Comparison of ENCODE assay signal across 11 cellular contexts in the genomic region with DNA sequence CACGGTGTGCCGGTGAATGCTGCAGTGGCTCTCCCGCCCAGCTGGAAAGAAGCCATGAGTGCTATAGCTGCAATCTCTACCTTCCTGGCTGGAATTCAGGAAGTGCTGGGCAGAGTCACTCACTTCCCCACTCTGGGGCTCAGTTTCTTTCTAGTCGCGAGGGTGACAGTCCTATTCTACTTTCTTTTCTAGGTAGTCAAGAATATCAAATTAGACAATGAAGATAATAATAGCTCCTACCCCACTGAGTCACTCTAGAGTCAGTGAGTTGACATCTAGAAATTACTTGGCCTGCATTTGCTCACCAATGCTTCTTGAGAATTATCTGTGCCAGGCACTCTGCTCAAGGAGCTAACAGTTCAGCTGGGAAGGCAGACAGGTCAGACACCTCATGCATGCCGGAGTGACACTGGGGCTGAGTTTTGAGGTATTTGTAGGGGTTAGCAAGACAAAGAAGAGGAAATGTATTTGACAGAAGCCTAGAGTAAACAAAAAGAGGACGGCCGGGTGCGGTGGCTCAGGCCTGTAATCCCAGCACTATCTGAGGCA. TPM values are rescaled to one million over a fixed set of nuclear protein-coding genes. Genes with fewer than 3 reads are reported as not detected.
A peak's percentile ranks its signal among the peaks of the same experiment; 100 is the strongest.
DNase-seq lines count a peak whose midpoint lies in the region; ATAC-seq and TF ChIP-seq lines count a peak whose summit lies in the region.
"Had no signal": no experiment of that assay in that cellular context is flagged by ENCODE, and none has a peak within 500 bp of the region (broad histone marks: within the 10 kb centered on the region; RNA-seq: fewer than 3 reads in every experiment).

No MANE protein-coding gene starts in this region.

- H3K9ac ChIP-seq in endodermal cell (ENCODE audit: extremely low read depth, low read length, poor library complexity, severe bottlenecking) (no peak overlapping the region), skeletal muscle tissue (ENCODE audit: low read depth in 1 of 3, low read length in 3 of 3) (peak overlapping the region in 2 of 3 donors; percentile 41 to 50)

- H3K9me3 Mint-ChIP-seq in activated T-cell treated with anti-CD3 and anti-CD28 coated beads, Interleukin-2, amount 50 U/mL, for 4 hours: no peaks in the 10 kb centered on the region
- H3K9me3 Mint-ChIP-seq in endodermal cell: no peaks in the 10 kb centered on the region

- H3K4me3 Mint-ChIP-seq in activated T-cell treated with anti-CD3 and anti-CD28 coated beads, Interleukin-2, amount 50 U/mL, for 4 hours: peak overlapping the region; percentile 75
- no peak overlapping the region for H3K4me3 Mint-ChIP-seq in endodermal cell

- no peak for ATAC-seq in activated T-cell treated with anti-CD3 and anti-CD28 coated beads, Interleukin-2, amount 50 U/mL, for 4 hours
- no peak for ATAC-seq in heart left ventricle
- ATAC-seq: pancreas had no signal

- 90 to 96% methylated on average over 7 to 9 of the region's 9 CpGs for WGBS in endodermal cell (ENCODE audit: insufficient coverage in 1 of 2, insufficient read length in 1 of 2), 2 experiments
- 56 to 67% (median 58%) methylated on average over 8 to 9 of the region's 9 CpGs for WGBS in heart left ventricle, 4 donors

- H3K9me3 ChIP-seq in endodermal cell (ENCODE audit: control insufficient read depth, low read length) (no peaks in the 10 kb centered on the region), skeletal muscle tissue (ENCODE audit: control insufficient read depth in 3 of 3, low read length in 3 of 3) (no peaks in the 10 kb centered on the region), heart left ventricle (no peaks in the 10 kb centered on the region)
- H3K9me3 ChIP-seq: esophagus muscularis mucosa, pancreas, upper lobe of left lung had no signal

- POLR2A ChIA-PET in RWPE1 (lab: Yijun Ruan, JAX; ENCODE audit: low non-redundant PET): no interaction called here

- H3K4me1 Mint-ChIP-seq in activated T-cell treated with anti-CD3 and anti-CD28 coated beads, Interleukin-2, amount 50 U/mL, for 4 hours (ENCODE audit: low read depth): peaks cover 61% of the 10 kb centered on the region
- peaks cover 6% of the 10 kb centered on the region for H3K4me1 Mint-ChIP-seq in endodermal cell

- H3K36me3 ChIP-seq in endodermal cell (ENCODE audit: control insufficient read depth, insufficient read depth, low read length): peaks cover 41% of the 10 kb centered on the region
- H3K36me3 ChIP-seq in skeletal muscle tissue (ENCODE audit: control insufficient read depth in 3 of 3, insufficient read depth in 3 of 3, low read length in 3 of 3): no peaks in the 10 kb centered on the region
- no peaks in the 10 kb centered on the region for H3K36me3 ChIP-seq in heart left ventricle
- H3K36me3 ChIP-seq: esophagus muscularis mucosa, pancreas, upper lobe of left lung had no signal

- H3K27ac Mint-ChIP-seq in endodermal cell: peak overlapping the region; percentile 50

- TF ChIP-seq CTCF in RWPE1 (conservative IDR thresholded peaks at IDR 0.05; ENCODE audit: low read depth): no peak
- TF ChIP-seq CTCF in endodermal cell (conservative IDR thresholded peaks at IDR 0.05): no peak
- no peak for TF ChIP-seq CTCF in heart left ventricle (IDR thresholded peaks at IDR 0.05)

- peaks cover 2% of the 10 kb centered on the region for H3K36me3 Mint-ChIP-seq in activated T-cell treated with anti-CD3 and anti-CD28 coated beads, Interleukin-2, amount 50 U/mL, for 4 hours (ENCODE audit: insufficient read depth)
- peaks cover 54% of the 10 kb centered on the region for H3K36me3 Mint-ChIP-seq in endodermal cell (ENCODE audit: low read depth)

- H3K27ac ChIP-seq in RWPE1 (peak overlapping the region; percentile 59), endodermal cell (ENCODE audit: low read depth, low read length) (no peak overlapping the region), skeletal muscle tissue (ENCODE audit: low read depth, low read length) (peak overlapping the region; percentile 33), heart left ventricle (no peak overlapping the region)
- H3K27ac ChIP-seq: esophagus muscularis mucosa, pancreas, upper lobe of left lung had no signal

- H3K4me3 ChIP-seq in endodermal cell (ENCODE audit: low read length) (no peak overlapping the region), skeletal muscle tissue (ENCODE audit: low read length in 3 of 3) (no peak overlapping the region), heart left ventricle (no peak overlapping the region)
- H3K4me3 ChIP-seq: esophagus muscularis mucosa, pancreas, upper lobe of left lung had no signal

- no peak for DNase-seq in activated T-cell treated with anti-CD3 and anti-CD28 coated beads, Interleukin-2, amount 50 U/mL, for 4 hours
- DNase-seq in activated T-cell treated with anti-CD3 and anti-CD28 coated beads for 4 hours (no peak), RWPE1 (ENCODE audit: low spot score) (no peak), endodermal cell (no peak), inferior parietal cortex (ENCODE audit: extremely low spot score) (no peak), NAMALWA (ENCODE audit: low spot score) (no peak), heart left ventricle (no peak)
- DNase-seq: pancreas, upper lobe of left lung had no signal

- intact Hi-C loops in heart left ventricle (cut with DNase I): loop anchor here in 3 of 10 donors (2.0 to 5.0 kb wide), 3 partner anchors 121 to 247 kb away; no protein-coding TSS in a partner anchor

- no peaks in the 10 kb centered on the region for H3K27me3 ChIP-seq in endodermal cell (ENCODE audit: control insufficient read depth, insufficient read depth, low read length, poor library complexity, severe bottlenecking)
- H3K27me3 ChIP-seq in skeletal muscle tissue (ENCODE audit: control insufficient read depth in 3 of 3, insufficient read depth in 3 of 3, low read length in 3 of 3): peaks cover 0 to 4% (median 0%) of the 10 kb centered on the region in 3 donors
- no peaks in the 10 kb centered on the region for H3K27me3 ChIP-seq in heart left ventricle
- H3K27me3 ChIP-seq: pancreas, upper lobe of left lung had no signal

- CTCF ChIA-PET in RWPE1 (lab: Yijun Ruan, JAX): interaction anchor here (1.8 kb wide), 1 partner anchor 247 kb away, joined by 8 read pairs; no protein-coding TSS in a partner anchor

- H3K4me1 ChIP-seq in endodermal cell (ENCODE audit: control insufficient read depth, insufficient read depth, low read length) (no peaks in the 10 kb centered on the region), skeletal muscle tissue (ENCODE audit: control insufficient read depth in 3 of 3, insufficient read depth in 3 of 3, low read length in 3 of 3) (peaks cover 26 to 36% (median 31%) of the 10 kb centered on the region in 3 donors), heart left ventricle (peaks cover 0 to 53% (median 17%) of the 10 kb centered on the region in 12 donors)

- H3K27me3 Mint-ChIP-seq in activated T-cell treated with anti-CD3 and anti-CD28 coated beads, Interleukin-2, amount 50 U/mL, for 4 hours (ENCODE audit: low read depth): no peaks in the 10 kb centered on the region
- no peaks in the 10 kb centered on the region for H3K27me3 Mint-ChIP-seq in endodermal cell (ENCODE audit: insufficient read depth)

- TF ChIP-seq POLR2A in heart left ventricle (IDR thresholded peaks at IDR 0.05): no peak

RNA-seq across cellular contexts. Expression of gene CENPM, which starts 3.2 kb away (rescaled TPM):
- total RNA-seq in activated T-cell treated with anti-CD3 and anti-CD28 coated beads, Interleukin-2, amount 50 U/mL, for 4 hours: 10 to 100 TPM; 40.7 to 52.2 (median 48.5) TPM
- total RNA-seq in endodermal cell: 10 to 100 TPM; 28.5 to 43.1 TPM
- 32.1 TPM for polyA plus RNA-seq in endodermal cell (2013, experiment 1 of 2)
- 32.0 TPM for polyA plus RNA-seq in endodermal cell (2013, experiment 2 of 2)
- total RNA-seq in skeletal muscle tissue: 5.7 TPM
- 1 to 10 TPM in 2 of 9 donors, under 1 TPM in 3, not detected in 4; 0.21 to 6.9 (median 0.52) TPM for total RNA-seq in heart left ventricle
- under 1 TPM; 0.30 to 0.79 TPM for polyA plus RNA-seq in heart left ventricle
- total RNA-seq: esophagus muscularis mucosa had no signal

RNA-seq across cellular contexts. Expression of gene TNFRSF13C, which starts 17.1 kb away (rescaled TPM):
- 1 to 10 TPM; 6.1 to 7.6 (median 6.9) TPM for total RNA-seq in activated T-cell treated with anti-CD3 and anti-CD28 coated beads, Interleukin-2, amount 50 U/mL, for 4 hours
- total RNA-seq in endodermal cell (1 to 10 TPM; 1.7 to 3.3 TPM), skeletal muscle tissue (under 0.01 TPM), heart left ventricle (under 1 TPM in 8 of 9 donors, not detected in 1; 0.35 to 0.61 (median 0.44) TPM)
- 3.1 TPM for polyA plus RNA-seq in endodermal cell (2013, experiment 1 of 2)
- 2.4 TPM for polyA plus RNA-seq in endodermal cell (2013, experiment 2 of 2)
- polyA plus RNA-seq in heart left ventricle: under 1 TPM; 0.07 to 0.34 TPM

RNA-seq across cellular contexts. Expression of gene SEPTIN3, which starts 25.5 kb away (rescaled TPM):
- 1 to 10 TPM in 1 of 3 donors, under 1 TPM in 2; 0.68 to 1.3 (median 0.84) TPM for total RNA-seq in activated T-cell treated with anti-CD3 and anti-CD28 coated beads, Interleukin-2, amount 50 U/mL, for 4 hours
- 10 to 100 TPM; 10.9 to 13.9 TPM for total RNA-seq in endodermal cell
- polyA plus RNA-seq in endodermal cell (2013, experiment 1 of 2): 62.4 TPM
- polyA plus RNA-seq in endodermal cell (2013, experiment 2 of 2): 55.8 TPM
- 0.52 TPM for total RNA-seq in skeletal muscle tissue
- total RNA-seq in heart left ventricle: under 1 TPM in 6 of 9 donors, not detected in 3; 0.07 to 0.53 (median 0.23) TPM
- polyA plus RNA-seq in heart left ventricle: under 1 TPM; 0.03 to 0.08 TPM

RNA-seq across cellular contexts. Expression of gene SHISA8, which starts 28.9 kb away (rescaled TPM):
- total RNA-seq in activated T-cell treated with anti-CD3 and anti-CD28 coated beads, Interleukin-2, amount 50 U/mL, for 4 hours: 1 to 10 TPM; 3.9 to 5.6 (median 5.0) TPM
- total RNA-seq in endodermal cell (under 1 TPM in 1 of 2 donors, not detected in 1; 0.58 TPM), skeletal muscle tissue (1.0 TPM), heart left ventricle (1 to 10 TPM in 4 of 9 donors, under 1 TPM in 5; 0.48 to 4.4 (median 1.00) TPM)
- 0.57 TPM for polyA plus RNA-seq in endodermal cell (2013, experiment 1 of 2)
- polyA plus RNA-seq in endodermal cell (2013, experiment 2 of 2): 0.70 TPM
- 1 to 10 TPM in 1 of 2 donors, not detected in 1; 1.7 TPM for polyA plus RNA-seq in heart left ventricle
- total RNA-seq: pancreas had no signal
- polyA plus RNA-seq: pancreas had no signal

Comparison
In these comparisons a context has a peak if more than half of its experiments do, and no peak if none do; other contexts are left out.
1. H3K27ac ChIP-seq: peak in RWPE1 (single experiment) and skeletal muscle tissue (single experiment); none in endodermal cell (single experiment) and heart left ventricle (0 of 12).